In genomic region chr13:46903748-46904147, GRCh38 we compare ENCODE assay signal across 31 cellular contexts. TPM values are rescaled to one million over a fixed set of nuclear protein-coding genes. Genes with fewer than 3 reads are reported as not detected.
DNase-seq lines count a peak whose midpoint lies in the region; ATAC-seq and TF ChIP-seq lines count a peak whose summit lies in the region.
"Had no signal": no experiment of that assay in that cellular context is flagged by ENCODE, and none has a peak within 500 bp of the region (broad histone marks: within the 10 kb centered on the region; RNA-seq: fewer than 3 reads in every experiment).

No MANE protein-coding gene starts in this region.

- H3K36me3 Mint-ChIP-seq in GM23338 (ENCODE audit: low read depth): no peaks in the 10 kb centered on the region
- H3K36me3 Mint-ChIP-seq in naive thymus-derived CD4-positive, alpha-beta T cell: no peaks in the 10 kb centered on the region
- H3K36me3 Mint-ChIP-seq in CD8-positive, alpha-beta T cell: no peaks in the 10 kb centered on the region
- H3K36me3 Mint-ChIP-seq: stimulated activated naive B cell treated with anti-CD40 and anti-IgM and Interleukin-4, amounts not matched to agents 10 μg/mL and 1 μg/mL and 100 μg/mL, for 72 hours had no signal

- no peaks in the 10 kb centered on the region for H3K27me3 Mint-ChIP-seq in GM23338 (ENCODE audit: insufficient read depth, low read depth, poor library complexity)
- peaks cover 10 to 24% (median 13%) of the 10 kb centered on the region in 5 donors for H3K27me3 Mint-ChIP-seq in naive thymus-derived CD4-positive, alpha-beta T cell
- H3K27me3 Mint-ChIP-seq in CD8-positive, alpha-beta T cell (ENCODE audit: low read depth): peaks cover 10% of the 10 kb centered on the region

- no peak overlapping the region for H3K27ac Mint-ChIP-seq in GM23338
- H3K27ac Mint-ChIP-seq in naive thymus-derived CD4-positive, alpha-beta T cell: no peak overlapping the region
- no peak overlapping the region for H3K27ac Mint-ChIP-seq in CD8-positive, alpha-beta T cell
- H3K27ac Mint-ChIP-seq: activated CD4-positive, alpha-beta T cell treated with anti-CD3 and anti-CD28 coated beads, Interleukin-2, amount 10 ng/mL, durations not matched to agents 24 days and 14 days; stimulated activated naive B cell treated with anti-CD40 and anti-IgM and Interleukin-4, amounts not matched to agents 10 μg/mL and 1 μg/mL and 100 μg/mL, for 72 hours had no signal

- H3K27me3 ChIP-seq in GM23338 (ENCODE audit: insufficient read depth): no peaks in the 10 kb centered on the region
- no peaks in the 10 kb centered on the region for H3K27me3 ChIP-seq in adipocyte (replicated peaks; ENCODE audit: control insufficient read depth, insufficient read depth, low read length)
- H3K27me3 ChIP-seq in naive thymus-derived CD4-positive, alpha-beta T cell (ENCODE audit: control insufficient read depth in 2 of 2, insufficient read depth in 2 of 2, low read length in 2 of 2): no peaks in the 10 kb centered on the region
- H3K27me3 ChIP-seq in CD8-positive, alpha-beta T cell (ENCODE audit: insufficient read depth, low read length): no peaks in the 10 kb centered on the region
- H3K27me3 ChIP-seq: BLaER1, gastrocnemius medialis, SJSA1 had no signal

- no peak overlapping the region for H3K4me3 Mint-ChIP-seq in GM23338
- no peak overlapping the region for H3K4me3 Mint-ChIP-seq in naive thymus-derived CD4-positive, alpha-beta T cell
- no peak overlapping the region for H3K4me3 Mint-ChIP-seq in CD8-positive, alpha-beta T cell
- H3K4me3 Mint-ChIP-seq: activated CD4-positive, alpha-beta T cell treated with anti-CD3 and anti-CD28 coated beads, Interleukin-2, amount 10 ng/mL, durations not matched to agents 24 days and 14 days; stimulated activated naive B cell treated with anti-CD40 and anti-IgM and Interleukin-4, amounts not matched to agents 10 μg/mL and 1 μg/mL and 100 μg/mL, for 72 hours had no signal

- no peaks in the 10 kb centered on the region for H3K9me2 ChIP-seq in GM23338 (ENCODE audit: insufficient read depth)

- H2AFZ ChIP-seq in GM23338: peak overlapping the region; percentile 60; the same call in 1 of the 2 replicates
- H2AFZ ChIP-seq: PC-9 had no signal

- H3K36me3 ChIP-seq in GM23338 (ENCODE audit: insufficient read depth) (no peaks in the 10 kb centered on the region), adipocyte (ENCODE audit: control insufficient read depth, insufficient read depth, low read length, severe bottlenecking) (no peaks in the 10 kb centered on the region)
- H3K36me3 ChIP-seq in naive thymus-derived CD4-positive, alpha-beta T cell (ENCODE audit: control insufficient read depth in 2 of 3, insufficient read depth in 3 of 3, low read length in 3 of 3): no peaks in the 10 kb centered on the region
- no peaks in the 10 kb centered on the region for H3K36me3 ChIP-seq in CD8-positive, alpha-beta T cell (ENCODE audit: insufficient read depth, low read length)
- H3K36me3 ChIP-seq: BLaER1, gastrocnemius medialis, SJSA1, thoracic aorta had no signal

- intact Hi-C loops in naive thymus-derived CD4-positive, alpha-beta T cell (cut with micrococcal nuclease): no loop called here
- intact Hi-C loops in CD8-positive, alpha-beta T cell (cut with DNase I, micrococcal nuclease): no loop called here

- no peaks in the 10 kb centered on the region for H3K4me1 Mint-ChIP-seq in GM23338
- no peaks in the 10 kb centered on the region for H3K4me1 Mint-ChIP-seq in naive thymus-derived CD4-positive, alpha-beta T cell
- no peaks in the 10 kb centered on the region for H3K4me1 Mint-ChIP-seq in CD8-positive, alpha-beta T cell (ENCODE audit: low read depth)
- H3K4me1 Mint-ChIP-seq: activated CD4-positive, alpha-beta T cell treated with anti-CD3 and anti-CD28 coated beads, Interleukin-2, amount 10 ng/mL, durations not matched to agents 24 days and 14 days; stimulated activated naive B cell treated with anti-CD40 and anti-IgM and Interleukin-4, amounts not matched to agents 10 μg/mL and 1 μg/mL and 100 μg/mL, for 72 hours had no signal

- CTCF ChIA-PET in naive thymus-derived CD4-positive, alpha-beta T cell (lab: Charles Lee): no interaction called here
- CTCF ChIA-PET in CD8-positive, alpha-beta T cell (lab: Charles Lee): no interaction called here

- H3K9me3 Mint-ChIP-seq in GM23338: no peaks in the 10 kb centered on the region
- no peaks in the 10 kb centered on the region for H3K9me3 Mint-ChIP-seq in naive thymus-derived CD4-positive, alpha-beta T cell
- H3K9me3 Mint-ChIP-seq in CD8-positive, alpha-beta T cell: no peaks in the 10 kb centered on the region
- H3K9me3 Mint-ChIP-seq: activated CD4-positive, alpha-beta T cell treated with anti-CD3 and anti-CD28 coated beads, Interleukin-2, amount 10 ng/mL, durations not matched to agents 24 days and 14 days; stimulated activated naive B cell treated with anti-CD40 and anti-IgM and Interleukin-4, amounts not matched to agents 10 μg/mL and 1 μg/mL and 100 μg/mL, for 72 hours had no signal

- H3K4me2 ChIP-seq in GM23338: no peak overlapping the region
- H3K4me2 ChIP-seq: BLaER1, PC-9 had no signal

- H3F3A ChIP-seq in GM23338 (replicated peaks; ENCODE audit: low read depth): no peaks in the 10 kb centered on the region

- H3K79me2 ChIP-seq in GM23338 (replicated peaks; ENCODE audit: insufficient read depth): no peaks in the 10 kb centered on the region

- H3K4me3 ChIP-seq in GM23338: no peak overlapping the region
- no peak overlapping the region for H3K4me3 ChIP-seq in adipocyte (ENCODE audit: low read length)
- H3K4me3 ChIP-seq in naive thymus-derived CD4-positive, alpha-beta T cell (ENCODE audit: low read length): no peak overlapping the region
- H3K4me3 ChIP-seq in CD8-positive, alpha-beta T cell (ENCODE audit: low read depth, low read length): no peak overlapping the region
- H3K4me3 ChIP-seq: BLaER1, gastrocnemius medialis, PC-9, psoas muscle, SJSA1, thoracic aorta had no signal

- H3K4me1 ChIP-seq in GM23338 (ENCODE audit: insufficient read depth): no peaks in the 10 kb centered on the region
- H3K4me1 ChIP-seq in adipocyte (ENCODE audit: control insufficient read depth, insufficient read depth, low read length): peaks cover 14% of the 10 kb centered on the region
- no peaks in the 10 kb centered on the region for H3K4me1 ChIP-seq in naive thymus-derived CD4-positive, alpha-beta T cell (ENCODE audit: control insufficient read depth in 2 of 2, insufficient read depth in 2 of 2, low read length in 2 of 2)
- no peaks in the 10 kb centered on the region for H3K4me1 ChIP-seq in CD8-positive, alpha-beta T cell (ENCODE audit: insufficient read depth, low read length)
- H3K4me1 ChIP-seq: BLaER1, Caco-2, gastrocnemius medialis, psoas muscle, SJSA1 had no signal

- no peaks in the 10 kb centered on the region for H4K20me1 ChIP-seq in GM23338 (replicated peaks; ENCODE audit: insufficient read depth)
- H4K20me1 ChIP-seq: BLaER1 had no signal

- H3K9ac ChIP-seq in adipocyte (ENCODE audit: low read length): peak overlapping the region; percentile 4
- H3K9ac ChIP-seq: BLaER1 had no signal

- no peak for ATAC-seq in GM23338
- no peak for ATAC-seq in HG03457 (IDR thresholded peaks at IDR 0.05; ENCODE audit: unreplicated experiment)
- ATAC-seq in naive thymus-derived CD4-positive, alpha-beta T cell: no peak
- ATAC-seq in CD8-positive, alpha-beta T cell: no peak
- ATAC-seq: gastrocnemius medialis; psoas muscle; stimulated activated naive B cell treated with anti-CD40 and anti-IgM and Interleukin-4, amounts not matched to agents 10 μg/mL and 1 μg/mL and 100 μg/mL, for 72 hours had no signal

- H3K9me3 ChIP-seq in adipocyte (ENCODE audit: control insufficient read depth, low read length): no peaks in the 10 kb centered on the region
- H3K9me3 ChIP-seq in naive thymus-derived CD4-positive, alpha-beta T cell (ENCODE audit: control insufficient read depth in 2 of 3, low read length in 3 of 3): no peaks in the 10 kb centered on the region
- H3K9me3 ChIP-seq in CD8-positive, alpha-beta T cell (ENCODE audit: low read length): no peaks in the 10 kb centered on the region
- H3K9me3 ChIP-seq: BLaER1, Caco-2, gastrocnemius medialis, psoas muscle, SJSA1, thoracic aorta had no signal

- peak; percentile 38 for DNase-seq in A172 (ENCODE audit: low spot score)
- no peak for DNase-seq in GM23338 (ENCODE audit: low spot score)
- no peak for DNase-seq in adipocyte (ENCODE audit: low read depth)
- DNase-seq in iris pigment epithelial cell (ENCODE audit: low read depth): peak; percentile 28
- no peak for DNase-seq in NCI-H524 (lab: John Stamatoyannopoulos, UW)
- no peak for DNase-seq in naive thymus-derived CD4-positive, alpha-beta T cell
- no peak for DNase-seq in CD8-positive, alpha-beta T cell
- DNase-seq: 8988T; activated CD4-positive, alpha-beta T cell treated with anti-CD3 and anti-CD28 coated beads, Interleukin-2, amount 10 ng/mL, durations not matched to agents 24 days and 14 days; activated naive CD4-positive, alpha-beta T cell treated with anti-CD3 and anti-CD28 coated beads, Interleukin-2, amount 50 U/mL, for 16 hours; aorta; Caco-2; cerebellar nuclear complex; effector CD4-positive, alpha-beta T cell; gastrocnemius medialis; hypothalamus; Karpas-422; kidney; NCI-H1048; NCI-H187 treated with DMSO at 0.1 percent for 48 hours; PC-9; psoas muscle; stimulated activated CD4-positive, alpha-beta T cell treated with anti-CD3 and anti-CD28 coated beads, Interleukin-2, amount 100 ng/mL, for 24 hours; stimulated activated naive B cell treated with anti-CD40 and anti-IgM and Interleukin-4, amounts not matched to agents 10 μg/mL and 1 μg/mL and 100 μg/mL, for 72 hours had no signal

- no peak for TF ChIP-seq CTCF in GM23338 (conservative IDR thresholded peaks at IDR 0.05; ENCODE audit: low read depth in 2 of 2)
- TF ChIP-seq CTCF in CD8-positive, alpha-beta T cell (IDR thresholded peaks at IDR 0.05): no peak

- H3K27ac ChIP-seq in GM23338 (ENCODE audit: low read depth): no peak overlapping the region
- H3K27ac ChIP-seq in naive thymus-derived CD4-positive, alpha-beta T cell (ENCODE audit: low read depth, low read length): no peak overlapping the region
- no peak overlapping the region for H3K27ac ChIP-seq in CD8-positive, alpha-beta T cell (ENCODE audit: low read depth, low read length)
- H3K27ac ChIP-seq: BLaER1, gastrocnemius medialis, PC-9, psoas muscle, SJSA1, thoracic aorta had no signal

- POLR2A ChIA-PET in naive thymus-derived CD4-positive, alpha-beta T cell (lab: Charles Lee): no interaction called here
- POLR2A ChIA-PET in CD8-positive, alpha-beta T cell (lab: Charles Lee): no interaction called here

RNA-seq across cellular contexts. Expression of gene HTR2A, which starts 6.9 kb away (rescaled TPM):
- total RNA-seq in A172 (2014; rRNA removed; shearing (Covaris generic)): 0.02 and 0.14 TPM in 2 replicates
- not detected in 2 replicates for total RNA-seq in GM23338 (2014; rRNA removed; shearing (Covaris generic))
- polyA plus RNA-seq in GM23338 (2016; fragmentation: Nextera tagmentation; extraction: Ambion mirVana): not detected in 2 replicates
- not detected for total RNA-seq in naive thymus-derived CD4-positive, alpha-beta T cell
- polyA plus RNA-seq in naive thymus-derived CD4-positive, alpha-beta T cell: not detected
- not detected for total RNA-seq in CD8-positive, alpha-beta T cell
- total RNA-seq: activated CD4-positive, alpha-beta T cell treated with anti-CD3 and anti-CD28 coated beads, Interleukin-2, amount 10 ng/mL, durations not matched to agents 24 days and 14 days; Caco-2; epithelial cell of proximal tubule; lung microvascular endothelial cell; PC-9; psoas muscle; SJSA1; T-helper 2 cell treated with Interferon-gamma antibody and Interleukin-4, amounts not matched to agents 100 ng/mL and 5 ng/mL, for 36 hours had no signal

Comparison
In these comparisons a context has a peak if more than half of its experiments do, and no peak if none do; other contexts are left out.
1. DNase-seq: peak in A172 (single experiment) and iris pigment epithelial cell (single experiment); none in GM23338 (single experiment), adipocyte (single experiment), NCI-H524 (0 of 2), naive thymus-derived CD4-positive, alpha-beta T cell (0 of 9) and CD8-positive, alpha-beta T cell (0 of 7).